ENCODE assay signal across 2 cellular contexts in genomic region chr10:49837096-49837495, GRCh38.
TF ChIP-seq lines count a peak whose summit lies in the region.

No MANE protein-coding gene starts in this region.

TF ChIP-seq in endothelial cell of umbilical vein, 7 proteins besides CTCF, POLR2A, EP300 and RAD21 (continued from another document):
- TF ChIP-seq POLR2AphosphoS5 (IDR thresholded peaks at IDR 0.05; ENCODE audit: insufficient read depth, low read depth, low read length) (no peak), MYC (IDR thresholded peaks at IDR 0.05; ENCODE audit: low read depth, low read length) (no peak), FOS (IDR thresholded peaks at IDR 0.05; ENCODE audit: borderline replicate concordance, insufficient read depth, low read length) (no peak)

TF ChIP-seq in HepG2, 621 proteins besides CTCF, POLR2A, EP300 and RAD21 (continued from another document and continues in another):
- peak; percentile 42; the same call in 1 of the 2 replicates for TF ChIP-seq ARID3A (IDR thresholded peaks at IDR 0.05; ENCODE audit: low read depth, low read length)
- no peak for TF ChIP-seq NCOA1 (CRISPR knock-in tag; IDR thresholded peaks at IDR 0.05)
- TF ChIP-seq ZBTB38 (CRISPR knock-in tag; IDR thresholded peaks at IDR 0.05) = no peak
- 0 out of 2 replicates have a peak, but pooled peaks have one; percentile 31 for TF ChIP-seq ZGPAT (CRISPR knock-in tag; IDR thresholded peaks at IDR 0.05)
- TF ChIP-seq ZSCAN25 (CRISPR knock-in tag; IDR thresholded peaks at IDR 0.05) = no peak
- peak; percentile 85 for TF ChIP-seq PAXIP1 (CRISPR knock-in tag; conservative IDR thresholded peaks at IDR 0.05)
- TF ChIP-seq KAT8 (CRISPR knock-in tag; IDR thresholded peaks at IDR 0.05) = peak; percentile 36; the same call in 1 of the 2 replicates
- TF ChIP-seq CREB1 (IDR thresholded peaks at IDR 0.05) = 0 out of 2 replicates have a peak, but pooled peaks have one; percentile 3
- TF ChIP-seq CREB1 (CRISPR knock-in tag; IDR thresholded peaks at IDR 0.05) = no peak; the same call in 1 of the 2 replicates
- no peak for TF ChIP-seq RXRA (CRISPR knock-in tag; IDR thresholded peaks at IDR 0.05)
- TF ChIP-seq HNRNPUL1 (IDR thresholded peaks at IDR 0.05; ENCODE audit: low read depth, low read length) = 0 out of 2 replicates have a peak, but pooled peaks have one; percentile 39
- 0 out of 2 replicates have a peak, but pooled peaks have one; percentile 18 for TF ChIP-seq MED1 (CRISPR knock-in tag; IDR thresholded peaks at IDR 0.05)
- TF ChIP-seq FOSL2 (CRISPR knock-in tag; IDR thresholded peaks at IDR 0.05) = peak; percentile 81
- peak; percentile 8 for TF ChIP-seq TEAD3 (CRISPR knock-in tag; optimal IDR thresholded peaks at IDR 0.05; ENCODE audit: borderline replicate concordance)
- no peak for TF ChIP-seq SOX6 (IDR thresholded peaks at IDR 0.05)
- TF ChIP-seq SOX6 (CRISPR knock-in tag; IDR thresholded peaks at IDR 0.05) = peak; percentile 22; the same call in 1 of the 2 replicates
- peak; percentile 91 for TF ChIP-seq ZNF362 (CRISPR knock-in tag; IDR thresholded peaks at IDR 0.05; ENCODE audit: borderline replicate concordance)
- peak; percentile 23; the same call in 1 of the 2 replicates for TF ChIP-seq JUN (CRISPR knock-in tag; IDR thresholded peaks at IDR 0.05)
- TF ChIP-seq ZMYM2 (CRISPR knock-in tag; IDR thresholded peaks at IDR 0.05) = no peak
- no peak for TF ChIP-seq TMF1 (CRISPR knock-in tag; IDR thresholded peaks at IDR 0.05; ENCODE audit: low read depth)
- TF ChIP-seq BCL6 (CRISPR knock-in tag; IDR thresholded peaks at IDR 0.05) = peak; percentile 47; the same call in 1 of the 2 replicates
- no peak for TF ChIP-seq ZNF33B (CRISPR knock-in tag; IDR thresholded peaks at IDR 0.05)
- TF ChIP-seq ELF3 (CRISPR knock-in tag; IDR thresholded peaks at IDR 0.05) = peak; percentile 62
- no peak for TF ChIP-seq ZNF335 (CRISPR knock-in tag; IDR thresholded peaks at IDR 0.05)
- peak; percentile 37; the same call in 1 of the 2 replicates for TF ChIP-seq KDM6A (CRISPR knock-in tag; IDR thresholded peaks at IDR 0.05; ENCODE audit: low read depth)
- TF ChIP-seq NFE2L2 (IDR thresholded peaks at IDR 0.05; ENCODE audit: low read length) = peak; percentile 70
- TF ChIP-seq HMG20A (CRISPR knock-in tag; IDR thresholded peaks at IDR 0.05; ENCODE audit: borderline replicate concordance) = peak; percentile 39; the same call in 1 of the 2 replicates
- 0 out of 2 replicates have a peak, but pooled peaks have one; percentile 15 for TF ChIP-seq ZNF646 (CRISPR knock-in tag; IDR thresholded peaks at IDR 0.05)
- TF ChIP-seq NR2F6 (IDR thresholded peaks at IDR 0.05) = peak; percentile 77
- TF ChIP-seq NR2F6 (CRISPR knock-in tag; IDR thresholded peaks at IDR 0.05) = peak; percentile 61
- no peak for TF ChIP-seq ZNF331 (CRISPR knock-in tag; IDR thresholded peaks at IDR 0.05)
- TF ChIP-seq ZMYM4 (CRISPR knock-in tag; IDR thresholded peaks at IDR 0.05) = no peak
- TF ChIP-seq NR2F2 (IDR thresholded peaks at IDR 0.05; ENCODE audit: borderline replicate concordance, low read depth) = peak; percentile 51; the same call in 1 of the 2 replicates
- peak; percentile 37; the same call in 1 of the 2 replicates for TF ChIP-seq DRAP1 (CRISPR knock-in tag; IDR thresholded peaks at IDR 0.05)
- peak; percentile 29; the same call in 1 of the 2 replicates for TF ChIP-seq CEBPG (CRISPR knock-in tag; IDR thresholded peaks at IDR 0.05)
- 0 out of 2 replicates have a peak, but pooled peaks have one; percentile 46 for TF ChIP-seq POGZ (CRISPR knock-in tag; IDR thresholded peaks at IDR 0.05)
- 0 out of 2 replicates have a peak, but pooled peaks have one; percentile 31 for TF ChIP-seq ZNF292 (CRISPR knock-in tag; IDR thresholded peaks at IDR 0.05; ENCODE audit: borderline replicate concordance, low read depth)
- TF ChIP-seq SAP130 (CRISPR knock-in tag; IDR thresholded peaks at IDR 0.05; ENCODE audit: low read depth) = peak; percentile 48
- TF ChIP-seq ZBED4 (CRISPR knock-in tag; IDR thresholded peaks at IDR 0.05; ENCODE audit: borderline replicate concordance) = peak; percentile 65; the same call in 1 of the 2 replicates
- TF ChIP-seq ZSCAN29 (CRISPR knock-in tag; conservative IDR thresholded peaks at IDR 0.05) = peak; percentile 82; the same call in 1 of the 2 replicates
- peak; percentile 33; the same call in 1 of the 2 replicates for TF ChIP-seq MIXL1 (CRISPR knock-in tag; IDR thresholded peaks at IDR 0.05)
